Comparison of ENCODE assay signal across 9 cellular contexts in genomic region chr14:99395904-99396530, GRCh38.
DNase-seq lines count a peak whose midpoint lies in the region; TF ChIP-seq lines count a peak whose summit lies in the region.
"Had no signal": no experiment of that assay in that cellular context is flagged by ENCODE, and none has a peak within 500 bp of the region (broad histone marks: within the 10 kb centered on the region; RNA-seq: fewer than 3 reads in every experiment).

No MANE protein-coding gene starts in this region.

- TF ChIP-seq CTCF in cardiac fibroblast (IDR thresholded peaks at IDR 0.05; ENCODE audit: low read depth, low read length) (no peak), GM13977 (IDR thresholded peaks at IDR 0.05; ENCODE audit: extremely low read depth, insufficient read depth, missing control alignments) (no peak)

- peak; percentile 18 for DNase-seq in DMS53 (lab: John Stamatoyannopoulos, UW)
- DNase-seq in DMS53 treated with DMSO at 0.1 percent for 48 hours (lab: John Stamatoyannopoulos, UW; ENCODE audit: unreplicated experiment) = no peak
- DNase-seq in SK-N-MC (ENCODE audit: low read depth, low spot score) = no peak
- DNase-seq in cardiac fibroblast (ENCODE audit: low read depth in 2 of 2) = peak; percentile 37 to 51
- peak; percentile 25 for DNase-seq in stimulated activated CD4-positive, alpha-beta T cell treated with anti-CD3 and anti-CD28 coated beads, Interleukin-4, amount 100 ng/mL, for 1 hour
- DNase-seq in erythroblast (lab: John Stamatoyannopoulos, UW) = no peak
- DNase-seq in GM13977 (ENCODE audit: low spot score) = no peak
- no peak for DNase-seq in hepatic stellate cell (ENCODE audit: low spot score)

- no peaks in the 10 kb centered on the region for H3K9me3 ChIP-seq in SK-N-MC (ENCODE audit: low read depth, low read length)
- H3K9me3 ChIP-seq: neutrophil had no signal

- no peak overlapping the region for H3K9ac ChIP-seq in SK-N-MC (ENCODE audit: insufficient read length)

- no peak overlapping the region for H3K4me3 ChIP-seq in SK-N-MC
- no peak overlapping the region for H3K4me3 ChIP-seq in cardiac fibroblast (replicated peaks in 1 of 2; ENCODE audit: low read depth in 2 of 2, low read length in 2 of 2)

- peak overlapping the region; percentile 10; the same call in 1 of the 2 replicates for H3K27ac ChIP-seq in SK-N-MC
- H3K27ac ChIP-seq: neutrophil had no signal

- H3K36me3 ChIP-seq in SK-N-MC (ENCODE audit: insufficient read depth, low read length) = peaks cover 34% of the 10 kb centered on the region

- TF ChIP-seq POLR2A in erythroblast (IDR thresholded peaks at IDR 0.05; ENCODE audit: low read length) = no peak

- in situ Hi-C loops in GM13977 (cut with MboI; ENCODE audit: low pct_unique_long_range_greater_than_20kb, low sequenced_read_pairs, unreplicated experiment) = no loop called here

Comparison
In these comparisons a context has a peak if more than half of its experiments do, and no peak if none do; other contexts are left out.
1. DNase-seq: peak in DMS53 (single experiment), cardiac fibroblast (2 of 2) and stimulated activated CD4-positive, alpha-beta T cell treated with anti-CD3 and anti-CD28 coated beads, Interleukin-4, amount 100 ng/mL, for 1 hour (single experiment); none in DMS53 treated with DMSO at 0.1 percent for 48 hours (single experiment), SK-N-MC (single experiment), erythroblast (0 of 2), GM13977 (single experiment) and hepatic stellate cell (single experiment).